In genomic region chr9:32117291-32117690, GRCh38 we compare ENCODE assay signal across 23 cellular contexts.
"Had no signal": no experiment of that assay in that cellular context is flagged by ENCODE, and none has a peak within 500 bp of the region (broad histone marks: within the 10 kb centered on the region; RNA-seq: fewer than 3 reads in every experiment).

No MANE protein-coding gene starts in this region.

- H3K4me3 ChIP-seq: neural progenitor cell, ovary, psoas muscle, right lobe of liver, sigmoid colon, stomach, thoracic aorta, thyroid gland, tibial nerve, upper lobe of right lung, uterus had no signal

- H3K27me3 ChIP-seq: neural progenitor cell, ovary, right lobe of liver, sigmoid colon, stomach, thyroid gland, tibial nerve, upper lobe of right lung, uterus had no signal

- DNase-seq: natural killer cell; occipital lobe; ovary; posterior cingulate gyrus; psoas muscle; right cardiac atrium; right lobe of liver; sigmoid colon; small intestine; stimulated activated CD4-positive, alpha-beta T cell treated with anti-CD3 and anti-CD28 coated beads, Interleukin-15, amount 100 ng/mL, for 24 hours; stimulated activated CD4-positive, alpha-beta T cell treated with anti-CD3 and anti-CD28 coated beads, Interleukin-2, amount 100 ng/mL, for 24 hours; stimulated activated CD4-positive, alpha-beta T cell treated with anti-CD3 and anti-CD28 coated beads, Interleukin-2, amount 100 ng/mL, for 48 hours; stimulated activated CD4-positive, alpha-beta T cell treated with anti-CD3 and anti-CD28 coated beads, Interleukin-4, amount 100 ng/mL, for 24 hours; stimulated activated naive B cell treated with anti-CD40 and anti-IgM and Interleukin-4, amounts not matched to agents 10 μg/mL and 1 μg/mL and 100 μg/mL, for 72 hours; stimulated activated naive CD4-positive, alpha-beta T cell treated with Interleukin-2 at 50 U/mL for 16 hours; stomach; thyroid gland; upper lobe of right lung; uterus had no signal

- H3K27ac ChIP-seq: neural progenitor cell, ovary, parathyroid adenoma, psoas muscle, right lobe of liver, sigmoid colon, stomach, thoracic aorta, thyroid gland, tibial nerve, upper lobe of right lung, uterus had no signal

- H3K9me3 ChIP-seq: ovary, psoas muscle, right lobe of liver, sigmoid colon, thoracic aorta, thyroid gland, tibial nerve, upper lobe of right lung, uterus had no signal

- H3K4me1 ChIP-seq: neural progenitor cell, parathyroid adenoma, psoas muscle, right lobe of liver, sigmoid colon, stomach, thyroid gland, tibial nerve, upper lobe of right lung, uterus had no signal

- H3K36me3 ChIP-seq: neural progenitor cell, ovary, right lobe of liver, sigmoid colon, stomach, thoracic aorta, thyroid gland, tibial nerve, upper lobe of right lung, uterus had no signal
